ENCODE assay signal across 8 cellular contexts in the genomic region with DNA sequence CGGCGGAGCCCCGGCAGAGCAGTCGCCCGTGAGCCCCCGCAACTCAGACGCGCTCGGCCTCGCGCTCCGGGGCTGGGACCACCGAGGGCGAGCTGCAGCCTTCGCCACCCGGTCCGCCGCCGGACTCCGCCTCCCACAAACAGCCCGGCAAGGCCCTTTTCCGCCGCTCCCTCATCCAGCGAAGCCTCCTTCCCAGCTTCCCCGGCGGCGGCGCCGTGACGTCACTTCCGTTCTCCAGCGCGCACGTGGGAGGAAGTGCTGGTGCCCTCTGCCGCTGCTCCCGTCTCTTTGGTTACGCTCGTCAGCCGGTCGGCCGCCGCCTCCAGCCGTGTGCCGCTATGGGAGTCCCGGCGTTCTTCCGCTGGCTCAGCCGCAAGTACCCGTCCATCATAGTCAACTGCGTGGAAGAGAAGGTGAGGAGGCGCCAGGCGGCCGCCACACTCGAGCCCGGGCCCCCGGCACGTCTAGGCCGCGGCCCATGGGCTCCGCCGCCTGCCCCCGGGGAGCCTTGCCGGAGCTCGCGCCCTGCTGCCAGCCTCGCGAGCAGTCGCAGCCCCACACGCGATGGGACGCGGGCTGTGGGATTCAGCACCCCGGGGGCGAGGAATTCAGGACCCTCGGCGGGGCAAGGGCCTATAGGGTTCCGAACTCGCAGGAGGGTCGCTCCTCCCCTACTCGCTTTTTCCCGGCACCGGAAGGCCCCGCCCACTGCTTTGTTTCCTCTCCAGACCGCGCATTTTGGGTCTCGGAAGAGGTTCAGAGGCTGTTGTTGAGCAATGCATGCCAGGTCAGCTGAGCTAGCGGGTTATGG. TPM values are rescaled to one million over a fixed set of nuclear protein-coding genes. Genes with fewer than 3 reads are reported as not detected.
DNase-seq lines count a peak whose midpoint lies in the region; ATAC-seq and TF ChIP-seq lines count a peak whose summit lies in the region.

A gene with protein sequence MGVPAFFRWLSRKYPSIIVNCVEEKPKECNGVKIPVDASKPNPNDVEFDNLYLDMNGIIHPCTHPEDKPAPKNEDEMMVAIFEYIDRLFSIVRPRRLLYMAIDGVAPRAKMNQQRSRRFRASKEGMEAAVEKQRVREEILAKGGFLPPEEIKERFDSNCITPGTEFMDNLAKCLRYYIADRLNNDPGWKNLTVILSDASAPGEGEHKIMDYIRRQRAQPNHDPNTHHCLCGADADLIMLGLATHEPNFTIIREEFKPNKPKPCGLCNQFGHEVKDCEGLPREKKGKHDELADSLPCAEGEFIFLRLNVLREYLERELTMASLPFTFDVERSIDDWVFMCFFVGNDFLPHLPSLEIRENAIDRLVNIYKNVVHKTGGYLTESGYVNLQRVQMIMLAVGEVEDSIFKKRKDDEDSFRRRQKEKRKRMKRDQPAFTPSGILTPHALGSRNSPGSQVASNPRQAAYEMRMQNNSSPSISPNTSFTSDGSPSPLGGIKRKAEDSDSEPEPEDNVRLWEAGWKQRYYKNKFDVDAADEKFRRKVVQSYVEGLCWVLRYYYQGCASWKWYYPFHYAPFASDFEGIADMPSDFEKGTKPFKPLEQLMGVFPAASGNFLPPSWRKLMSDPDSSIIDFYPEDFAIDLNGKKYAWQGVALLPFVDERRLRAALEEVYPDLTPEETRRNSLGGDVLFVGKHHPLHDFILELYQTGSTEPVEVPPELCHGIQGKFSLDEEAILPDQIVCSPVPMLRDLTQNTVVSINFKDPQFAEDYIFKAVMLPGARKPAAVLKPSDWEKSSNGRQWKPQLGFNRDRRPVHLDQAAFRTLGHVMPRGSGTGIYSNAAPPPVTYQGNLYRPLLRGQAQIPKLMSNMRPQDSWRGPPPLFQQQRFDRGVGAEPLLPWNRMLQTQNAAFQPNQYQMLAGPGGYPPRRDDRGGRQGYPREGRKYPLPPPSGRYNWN (plus strand): TSS at position 271 of the 811 bp plus-strand sequence. CDS start 68 bp downstream, at position 339.

- ATAC-seq in HG02623 (IDR thresholded peaks at IDR 0.05; ENCODE audit: unreplicated experiment), result peak; percentile 93

- peak; percentile 14 for TF ChIP-seq CTCF in GM10266 (IDR thresholded peaks at IDR 0.05; ENCODE audit: control insufficient read depth, insufficient read depth, low read depth, missing control alignments)
- TF ChIP-seq CTCF in glutamatergic neuron (IDR thresholded peaks at IDR 0.05; ENCODE audit: partially characterized antibody, unreplicated experiment), result no peak
- TF ChIP-seq CTCF in osteocyte (IDR thresholded peaks at IDR 0.05), result peak; percentile 29

- peak within 1 kb of the TSS; percentile 81 for H3K4me3 ChIP-seq in thymus (ENCODE audit: low read length)

- no peaks in the 10 kb centered on the region for H3K27me3 Mint-ChIP-seq in activated naive CD8-positive, alpha-beta T cell
- H3K27me3 Mint-ChIP-seq in glutamatergic neuron (ENCODE audit: unreplicated experiment), result peaks cover 5% of the 10 kb centered on the region
- H3K27me3 Mint-ChIP-seq in osteocyte (ENCODE audit: unreplicated experiment), result peaks cover 19% of the 10 kb centered on the region

- H3K36me3 Mint-ChIP-seq in activated naive CD8-positive, alpha-beta T cell, result peaks cover 7% of the 10 kb centered on the region
- no peaks in the 10 kb centered on the region for H3K36me3 Mint-ChIP-seq in glutamatergic neuron (ENCODE audit: unreplicated experiment)
- peaks cover 4% of the 10 kb centered on the region for H3K36me3 Mint-ChIP-seq in osteocyte (ENCODE audit: unreplicated experiment)

- H3K27ac Mint-ChIP-seq in activated naive CD8-positive, alpha-beta T cell, result peak within 1 kb of the TSS; percentile 97
- peak within 1 kb of the TSS; percentile 96 for H3K27ac Mint-ChIP-seq in glutamatergic neuron (ENCODE audit: unreplicated experiment)
- peak within 1 kb of the TSS; percentile 99 for H3K27ac Mint-ChIP-seq in osteocyte (ENCODE audit: unreplicated experiment)

- H3K4me1 Mint-ChIP-seq in activated naive CD8-positive, alpha-beta T cell (ENCODE audit: low read depth), result peaks cover 26% of the 10 kb centered on the region
- H3K4me1 Mint-ChIP-seq in glutamatergic neuron (ENCODE audit: low read depth, unreplicated experiment) (peaks cover 10% of the 10 kb centered on the region), osteocyte (ENCODE audit: unreplicated experiment) (peaks cover 20% of the 10 kb centered on the region)

- H3K9me3 Mint-ChIP-seq in activated naive CD8-positive, alpha-beta T cell (ENCODE audit: low read depth), result peaks cover 2% of the 10 kb centered on the region
- H3K9me3 Mint-ChIP-seq in glutamatergic neuron (ENCODE audit: unreplicated experiment), result peaks cover 4% of the 10 kb centered on the region
- no peaks in the 10 kb centered on the region for H3K9me3 Mint-ChIP-seq in osteocyte (ENCODE audit: unreplicated experiment)

- no peaks in the 10 kb centered on the region for H3K27me3 ChIP-seq in thymus (ENCODE audit: control insufficient read depth, insufficient read depth)

- DNase-seq in GM10266 (ENCODE audit: extremely low spot score) (peak; percentile 93), NCI-H1092 treated with DMSO at 0.1 percent for 48 hours (lab: John Stamatoyannopoulos, UW) (peak; percentile 88), SKM-1 (lab: John Stamatoyannopoulos, UW; ENCODE audit: unreplicated experiment) (peak; percentile 78), glutamatergic neuron (peak; percentile 98), osteocyte (ENCODE audit: extremely low spot score, unreplicated experiment) (peak; percentile 97)

- peak within 1 kb of the TSS; percentile 99 for H3K27ac ChIP-seq in thymus (ENCODE audit: low read depth)

- peaks cover 14% of the 10 kb centered on the region for H3K4me1 ChIP-seq in thymus (ENCODE audit: control insufficient read depth, insufficient read depth, low read length)

- H3K36me3 ChIP-seq in thymus (ENCODE audit: control insufficient read depth, insufficient read depth), result no peaks in the 10 kb centered on the region

- peak within 1 kb of the TSS; percentile 97 for H3K4me3 Mint-ChIP-seq in activated naive CD8-positive, alpha-beta T cell
- H3K4me3 Mint-ChIP-seq in glutamatergic neuron (ENCODE audit: unreplicated experiment) (peak within 1 kb of the TSS; percentile 86), osteocyte (ENCODE audit: unreplicated experiment) (peak within 1 kb of the TSS; percentile 97)

- no peaks in the 10 kb centered on the region for H3K9me3 ChIP-seq in thymus (ENCODE audit: control insufficient read depth)

- under 1% methylated on average over 87 of the region's 87 CpGs for WGBS in thymus

RNA-seq across cellular contexts. Expression of the gene that starts here (rescaled TPM):
- total RNA-seq in glutamatergic neuron (ENCODE audit: unreplicated experiment), result 86.2 TPM
- total RNA-seq in osteocyte, result 66.7 and 67.0 TPM in 2 replicates
- polyA plus RNA-seq in thymus, result 29.5 TPM

Comparison
In these comparisons a context has a peak if more than half of its experiments do, and no peak if none do; other contexts are left out.
1. Peak in every context shown above with its lines: DNase-seq, ATAC-seq, H3K4me3 ChIP-seq and H3K27ac ChIP-seq.